ENCODE assay signal across 1 cellular context in the genomic region with DNA sequence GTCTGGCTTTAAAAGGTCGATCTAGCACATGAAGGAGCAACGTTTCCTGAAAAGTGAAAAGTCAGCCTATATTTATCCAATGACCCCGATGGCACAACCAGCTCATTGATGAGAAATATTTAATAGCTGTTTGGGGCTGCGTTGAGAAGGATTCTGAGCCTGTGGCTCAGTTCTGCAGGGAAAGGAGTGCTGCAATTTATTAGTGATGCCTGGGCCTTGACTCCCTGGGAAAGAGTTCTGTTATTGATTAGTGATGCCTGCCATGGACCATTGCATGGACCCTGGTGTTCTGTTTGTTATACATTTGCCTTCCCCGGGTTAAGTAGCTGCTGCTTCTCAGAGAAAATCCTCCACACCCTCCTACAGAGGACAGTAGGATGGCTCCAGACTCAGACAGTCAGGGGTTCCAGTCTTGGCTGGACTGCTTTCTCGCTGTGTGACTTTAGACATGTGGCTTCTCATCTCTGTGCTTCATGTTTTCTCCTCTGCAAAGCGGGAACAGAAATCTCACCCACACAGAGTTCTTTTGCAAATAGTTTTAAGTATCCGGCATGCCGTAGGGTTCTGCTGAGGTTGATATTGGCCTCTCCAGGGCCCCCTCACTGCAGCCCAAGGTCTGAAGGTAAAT.
TF ChIP-seq lines count a peak whose summit lies in the region.

No MANE protein-coding gene starts in this region.

TF ChIP-seq in GM12878, 131 proteins besides CTCF, POLR2A, EP300 and RAD21 (continued from another document):
- TF ChIP-seq SRF (IDR thresholded peaks at IDR 0.05; ENCODE audit: low read depth in 2 of 2, low read length in 2 of 2) (peak in 1 of 2 experiments; percentile 74; a peak in 2 of 4 replicates), SMC3 (IDR thresholded peaks at IDR 0.05; ENCODE audit: borderline replicate concordance, low read length) (no peak), NBN (IDR thresholded peaks at IDR 0.05) (no peak), IRF4 (IDR thresholded peaks at IDR 0.05; ENCODE audit: low read depth, low read length) (no peak), IRF3 (IDR thresholded peaks at IDR 0.05) (no peak), DPF2 (IDR thresholded peaks at IDR 0.05) (no peak), POLR2AphosphoS2 (IDR thresholded peaks at IDR 0.05; ENCODE audit: low read depth, low read length) (no peak)
- TF ChIP-seq, protein P1, sequence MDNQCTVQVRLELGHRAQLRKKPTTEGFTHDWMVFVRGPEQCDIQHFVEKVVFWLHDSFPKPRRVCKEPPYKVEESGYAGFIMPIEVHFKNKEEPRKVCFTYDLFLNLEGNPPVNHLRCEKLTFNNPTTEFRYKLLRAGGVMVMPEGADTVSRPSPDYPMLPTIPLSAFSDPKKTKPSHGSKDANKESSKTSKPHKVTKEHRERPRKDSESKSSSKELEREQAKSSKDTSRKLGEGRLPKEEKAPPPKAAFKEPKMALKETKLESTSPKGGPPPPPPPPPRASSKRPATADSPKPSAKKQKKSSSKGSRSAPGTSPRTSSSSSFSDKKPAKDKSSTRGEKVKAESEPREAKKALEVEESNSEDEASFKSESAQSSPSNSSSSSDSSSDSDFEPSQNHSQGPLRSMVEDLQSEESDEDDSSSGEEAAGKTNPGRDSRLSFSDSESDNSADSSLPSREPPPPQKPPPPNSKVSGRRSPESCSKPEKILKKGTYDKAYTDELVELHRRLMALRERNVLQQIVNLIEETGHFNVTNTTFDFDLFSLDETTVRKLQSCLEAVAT (IDR thresholded peaks at IDR 0.05): peak; percentile 99
- TF ChIP-seq, protein P2, sequence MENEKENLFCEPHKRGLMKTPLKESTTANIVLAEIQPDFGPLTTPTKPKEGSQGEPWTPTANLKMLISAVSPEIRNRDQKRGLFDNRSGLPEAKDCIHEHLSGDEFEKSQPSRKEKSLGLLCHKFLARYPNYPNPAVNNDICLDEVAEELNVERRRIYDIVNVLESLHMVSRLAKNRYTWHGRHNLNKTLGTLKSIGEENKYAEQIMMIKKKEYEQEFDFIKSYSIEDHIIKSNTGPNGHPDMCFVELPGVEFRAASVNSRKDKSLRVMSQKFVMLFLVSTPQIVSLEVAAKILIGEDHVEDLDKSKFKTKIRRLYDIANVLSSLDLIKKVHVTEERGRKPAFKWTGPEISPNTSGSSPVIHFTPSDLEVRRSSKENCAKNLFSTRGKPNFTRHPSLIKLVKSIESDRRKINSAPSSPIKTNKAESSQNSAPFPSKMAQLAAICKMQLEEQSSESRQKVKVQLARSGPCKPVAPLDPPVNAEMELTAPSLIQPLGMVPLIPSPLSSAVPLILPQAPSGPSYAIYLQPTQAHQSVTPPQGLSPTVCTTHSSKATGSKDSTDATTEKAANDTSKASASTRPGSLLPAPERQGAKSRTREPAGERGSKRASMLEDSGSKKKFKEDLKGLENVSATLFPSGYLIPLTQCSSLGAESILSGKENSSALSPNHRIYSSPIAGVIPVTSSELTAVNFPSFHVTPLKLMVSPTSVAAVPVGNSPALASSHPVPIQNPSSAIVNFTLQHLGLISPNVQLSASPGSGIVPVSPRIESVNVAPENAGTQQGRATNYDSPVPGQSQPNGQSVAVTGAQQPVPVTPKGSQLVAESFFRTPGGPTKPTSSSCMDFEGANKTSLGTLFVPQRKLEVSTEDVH (IDR thresholded peaks at IDR 0.05; ENCODE audit: low read depth, partially characterized antibody): no peak
